Comparison of ENCODE assay signal across 6 cellular contexts in the genomic region with DNA sequence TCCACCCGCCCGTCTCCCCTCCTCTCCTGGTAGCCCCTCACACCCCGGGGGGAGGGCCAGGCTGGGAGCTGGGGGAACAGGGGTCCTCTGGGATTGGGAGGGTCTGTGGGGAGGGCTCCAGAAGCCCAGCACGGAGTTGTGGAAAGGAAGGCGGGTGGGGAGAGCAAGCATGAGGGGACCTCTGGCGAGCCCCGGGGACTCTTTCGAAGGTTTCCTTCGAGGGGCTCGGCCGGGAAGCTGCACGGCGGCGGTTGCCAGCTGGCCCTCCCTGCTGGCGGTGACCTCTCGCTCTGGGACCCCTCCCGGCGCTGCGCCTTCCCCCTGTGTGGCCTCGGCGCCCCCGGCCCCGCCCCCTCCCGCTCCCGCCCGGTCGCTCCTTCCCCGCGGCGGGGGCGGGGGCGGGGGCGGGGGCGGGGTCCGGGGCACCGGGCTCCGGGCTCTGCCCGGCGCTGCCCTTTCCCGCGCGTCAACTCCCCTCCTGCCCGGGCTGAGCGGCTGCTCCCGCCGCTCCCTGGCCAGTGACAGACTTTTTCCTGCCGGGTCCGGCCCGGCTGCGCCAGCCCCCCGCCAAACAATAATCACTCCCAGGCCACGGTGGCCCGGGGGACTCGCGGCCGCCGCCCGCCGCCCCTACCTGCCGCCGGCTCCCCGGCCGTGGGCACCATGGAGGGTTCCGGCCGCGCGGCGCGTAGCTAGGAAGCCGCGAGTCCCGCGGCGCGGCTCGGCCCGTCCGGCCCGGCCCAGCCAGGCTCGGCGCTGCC. TPM values are rescaled to one million over a fixed set of nuclear protein-coding genes. Genes with fewer than 3 reads are reported as not detected.
DNase-seq lines count a peak whose midpoint lies in the region; FAIRE-seq and TF ChIP-seq lines count a peak whose summit lies in the region.

No MANE protein-coding gene starts in this region.

- no peak for FAIRE-seq in D721Med (lab: Jason Lieb, UNC)

- H3K27me3 ChIP-seq in breast epithelium, result no peaks in the 10 kb centered on the region
- H3K27me3 ChIP-seq in neural cell (ENCODE audit: insufficient read depth, low read depth, low read length), result peaks cover 42% of the 10 kb centered on the region

- H3F3A ChIP-seq in neural cell (ENCODE audit: insufficient read depth, low read length, poor library complexity, severe bottlenecking), result no peaks in the 10 kb centered on the region

- no peak for TF ChIP-seq POLR2A in breast epithelium (IDR thresholded peaks at IDR 0.05)

- no peaks in the 10 kb centered on the region for H3K79me2 ChIP-seq in neural cell (replicated peaks; ENCODE audit: insufficient read depth, low read length)

- H2AFZ ChIP-seq in neural cell (ENCODE audit: low read depth, low read length), result no peak overlapping the region

- TF ChIP-seq EP300 in neural cell (conservative IDR thresholded peaks at IDR 0.05; ENCODE audit: poor library complexity, severe bottlenecking), result no peak

- TF ChIP-seq RAD21 in neural cell (conservative IDR thresholded peaks at IDR 0.05), result no peak

- H3K4me1 ChIP-seq in breast epithelium, result peaks cover 9 to 15% of the 10 kb centered on the region in 2 donors

- no peak for TF ChIP-seq CTCF in GM20000 (IDR thresholded peaks at IDR 0.05; ENCODE audit: extremely low read depth, missing control alignments)
- no peak for TF ChIP-seq CTCF in breast epithelium (IDR thresholded peaks at IDR 0.05)
- no peak for TF ChIP-seq CTCF in neural cell (IDR thresholded peaks at IDR 0.05; ENCODE audit: poor library complexity, severe bottlenecking)
- TF ChIP-seq CTCF in D721Med (IDR thresholded peaks at IDR 0.05; ENCODE audit: insufficient read depth, missing control alignments), result no peak

- H3K9me2 ChIP-seq in neural cell (ENCODE audit: insufficient read depth, low read length), result no peaks in the 10 kb centered on the region

- intact Hi-C loops in breast epithelium (cut with DNase I; ENCODE audit: low total_unique reads), result no loop called here

- in situ Hi-C loops in KBM-7 (cut with MboI; ENCODE audit: low pct_unique_long_range_greater_than_20kb, low sequenced_read_pairs), result no loop called here

- no peaks in the 10 kb centered on the region for H4K20me1 ChIP-seq in neural cell (ENCODE audit: insufficient read depth)

- no peaks in the 10 kb centered on the region for H3K9me3 ChIP-seq in breast epithelium
- H3K9me3 ChIP-seq in neural cell (ENCODE audit: low read length), result no peaks in the 10 kb centered on the region

- H3K9ac ChIP-seq in neural cell (ENCODE audit: low read length), result peak overlapping the region; percentile 57

- H3K4me3 ChIP-seq in breast epithelium (peak overlapping the region; percentile 75 to 94 (median 85)), neural cell (ENCODE audit: low read length) (peak overlapping the region; percentile 64)

- no peak overlapping the region for H3K4me2 ChIP-seq in neural cell (ENCODE audit: low read length)

- peak; percentile 53 for DNase-seq in GM20000 (ENCODE audit: low spot score)
- no peak for DNase-seq in breast epithelium (ENCODE audit: low spot score in 2 of 2)
- DNase-seq in D721Med (ENCODE audit: insufficient read length, low spot score), result no peak
- DNase-seq in KBM-7, result no peak
- no peak for DNase-seq in occipital lobe (lab: John Stamatoyannopoulos, UW)

- H3K36me3 ChIP-seq in breast epithelium (no peaks in the 10 kb centered on the region), neural cell (ENCODE audit: insufficient read depth, low read length) (no peaks in the 10 kb centered on the region)

- H3K27ac ChIP-seq in breast epithelium, result peak overlapping the region; percentile 91 to 96
- no peak overlapping the region for H3K27ac ChIP-seq in neural cell (ENCODE audit: low read length)

TF ChIP-seq in neural cell, 6 proteins besides CTCF, POLR2A, EP300 and RAD21:
- no peak for TF ChIP-seq TAF1 (IDR thresholded peaks at IDR 0.05; ENCODE audit: low read depth)
- TF ChIP-seq POLR2AphosphoS5 (IDR thresholded peaks at IDR 0.05), result no peak
- no peak for TF ChIP-seq SMC3 (conservative IDR thresholded peaks at IDR 0.05; ENCODE audit: poor library complexity)
- TF ChIP-seq, protein P1, sequence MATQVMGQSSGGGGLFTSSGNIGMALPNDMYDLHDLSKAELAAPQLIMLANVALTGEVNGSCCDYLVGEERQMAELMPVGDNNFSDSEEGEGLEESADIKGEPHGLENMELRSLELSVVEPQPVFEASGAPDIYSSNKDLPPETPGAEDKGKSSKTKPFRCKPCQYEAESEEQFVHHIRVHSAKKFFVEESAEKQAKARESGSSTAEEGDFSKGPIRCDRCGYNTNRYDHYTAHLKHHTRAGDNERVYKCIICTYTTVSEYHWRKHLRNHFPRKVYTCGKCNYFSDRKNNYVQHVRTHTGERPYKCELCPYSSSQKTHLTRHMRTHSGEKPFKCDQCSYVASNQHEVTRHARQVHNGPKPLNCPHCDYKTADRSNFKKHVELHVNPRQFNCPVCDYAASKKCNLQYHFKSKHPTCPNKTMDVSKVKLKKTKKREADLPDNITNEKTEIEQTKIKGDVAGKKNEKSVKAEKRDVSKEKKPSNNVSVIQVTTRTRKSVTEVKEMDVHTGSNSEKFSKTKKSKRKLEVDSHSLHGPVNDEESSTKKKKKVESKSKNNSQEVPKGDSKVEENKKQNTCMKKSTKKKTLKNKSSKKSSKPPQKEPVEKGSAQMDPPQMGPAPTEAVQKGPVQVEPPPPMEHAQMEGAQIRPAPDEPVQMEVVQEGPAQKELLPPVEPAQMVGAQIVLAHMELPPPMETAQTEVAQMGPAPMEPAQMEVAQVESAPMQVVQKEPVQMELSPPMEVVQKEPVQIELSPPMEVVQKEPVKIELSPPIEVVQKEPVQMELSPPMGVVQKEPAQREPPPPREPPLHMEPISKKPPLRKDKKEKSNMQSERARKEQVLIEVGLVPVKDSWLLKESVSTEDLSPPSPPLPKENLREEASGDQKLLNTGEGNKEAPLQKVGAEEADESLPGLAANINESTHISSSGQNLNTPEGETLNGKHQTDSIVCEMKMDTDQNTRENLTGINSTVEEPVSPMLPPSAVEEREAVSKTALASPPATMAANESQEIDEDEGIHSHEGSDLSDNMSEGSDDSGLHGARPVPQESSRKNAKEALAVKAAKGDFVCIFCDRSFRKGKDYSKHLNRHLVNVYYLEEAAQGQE (IDR thresholded peaks at IDR 0.05; ENCODE audit: borderline replicate concordance), result no peak
- TF ChIP-seq MXI1 (conservative IDR thresholded peaks at IDR 0.05; ENCODE audit: poor library complexity, severe bottlenecking), result no peak
- TF ChIP-seq EZH2 (IDR thresholded peaks at IDR 0.05; ENCODE audit: borderline replicate concordance, insufficient read depth, low read length, poor library complexity, severe bottlenecking), result no peak

RNA-seq across cellular contexts. Expression of a gene that starts 1.0 kb away (rescaled TPM):
- total RNA-seq in breast epithelium, result 10 to 100 TPM in 2 of 3 donors, 1 to 10 TPM in 1; 3.2 to 11.1 (median 10.2) TPM
- 0.34 TPM in 1 of 2 replicates, not detected in the other for polyA plus RNA-seq in neural cell
- polyA minus RNA-seq in neural cell, result not detected in 2 replicates
- total RNA-seq in occipital lobe, result not detected

RNA-seq across cellular contexts. Expression of a gene that starts 19.1 kb away (rescaled TPM):
- 10 to 100 TPM; 48.7 to 91.5 (median 69.2) TPM for total RNA-seq in breast epithelium
- polyA plus RNA-seq in neural cell, result 6.0 and 6.8 TPM in 2 replicates
- 2.5 and 6.1 TPM in 2 replicates for polyA minus RNA-seq in neural cell
- total RNA-seq in occipital lobe, result 3.6 TPM

RNA-seq across cellular contexts. Expression of a gene that starts 19.4 kb away (rescaled TPM):
- total RNA-seq in breast epithelium (10 to 100 TPM; 11.0 to 31.0 (median 24.6) TPM), occipital lobe (14.0 TPM)
- polyA plus RNA-seq in neural cell, result 59.6 and 76.2 TPM in 2 replicates
- polyA minus RNA-seq in neural cell, result 38.2 and 44.2 TPM in 2 replicates

RNA-seq across cellular contexts. Expression of a gene that starts 29.2 kb away (rescaled TPM):
- 10 to 100 TPM; 73.1 to 91.9 (median 76.7) TPM for total RNA-seq in breast epithelium
- 102 and 106 TPM in 2 replicates for polyA plus RNA-seq in neural cell
- 77.7 and 83.8 TPM in 2 replicates for polyA minus RNA-seq in neural cell
- total RNA-seq in occipital lobe, result 53.5 TPM

RNA-seq across cellular contexts. Expression of a gene that starts 31.5 kb away (rescaled TPM):
- total RNA-seq in breast epithelium (1 to 10 TPM in 2 of 3 donors, under 1 TPM in 1; 0.66 to 2.0 (median 1.6) TPM), occipital lobe (0.16 TPM)
- polyA plus RNA-seq in neural cell, result not detected in 2 replicates
- polyA minus RNA-seq in neural cell, result not detected in 2 replicates

Comparison
In these comparisons a context has a peak if more than half of its experiments do, and no peak if none do; other contexts are left out.
1. RNA of a gene that starts 19.1 kb away (total RNA-seq): 48.7 to 91.5 TPM in breast epithelium; 3.6 TPM in occipital lobe (single experiment); every median in the first group is over 10 times any median in the second.